ENCODE assay signal across 2 cellular contexts in the genomic region with DNA sequence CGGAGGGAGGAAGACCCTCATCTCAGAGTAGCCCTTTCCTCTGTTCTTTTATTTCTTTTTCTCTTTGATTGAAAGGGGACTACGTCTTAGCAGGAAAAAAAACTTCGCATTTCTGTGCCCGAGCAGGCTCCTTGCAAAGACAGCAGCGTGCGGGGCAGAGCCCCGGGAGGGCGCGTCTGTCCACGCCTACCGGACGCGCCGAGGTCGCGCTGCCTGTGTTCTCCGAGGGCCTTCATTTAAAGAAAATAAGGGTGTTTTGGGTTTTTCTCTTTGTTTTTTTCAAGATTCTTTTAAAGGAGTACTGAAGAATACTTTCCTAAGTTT.
TF ChIP-seq lines count a peak whose summit lies in the region.

No MANE protein-coding gene starts in this region.

TF ChIP-seq in HCT116, 20 proteins besides CTCF, POLR2A, EP300 and RAD21:
- TF ChIP-seq ELF1 (IDR thresholded peaks at IDR 0.05; ENCODE audit: borderline replicate concordance, low read depth) (no peak), EZH2phosphoT487 (IDR thresholded peaks at IDR 0.05; ENCODE audit: borderline replicate concordance) (no peak), YY1 (IDR thresholded peaks at IDR 0.05; ENCODE audit: extremely low read depth, insufficient replicate concordance, low read depth, low read length) (no peak), EZH2 (IDR thresholded peaks at IDR 0.05) (no peak), FOSL1 (IDR thresholded peaks at IDR 0.05; ENCODE audit: low read depth) (no peak), CEBPB (IDR thresholded peaks at IDR 0.05; ENCODE audit: low read depth) (no peak), SIN3A (IDR thresholded peaks at IDR 0.05; ENCODE audit: low read depth) (no peak), JUND (IDR thresholded peaks at IDR 0.05) (no peak)
- TF ChIP-seq, protein P1, sequence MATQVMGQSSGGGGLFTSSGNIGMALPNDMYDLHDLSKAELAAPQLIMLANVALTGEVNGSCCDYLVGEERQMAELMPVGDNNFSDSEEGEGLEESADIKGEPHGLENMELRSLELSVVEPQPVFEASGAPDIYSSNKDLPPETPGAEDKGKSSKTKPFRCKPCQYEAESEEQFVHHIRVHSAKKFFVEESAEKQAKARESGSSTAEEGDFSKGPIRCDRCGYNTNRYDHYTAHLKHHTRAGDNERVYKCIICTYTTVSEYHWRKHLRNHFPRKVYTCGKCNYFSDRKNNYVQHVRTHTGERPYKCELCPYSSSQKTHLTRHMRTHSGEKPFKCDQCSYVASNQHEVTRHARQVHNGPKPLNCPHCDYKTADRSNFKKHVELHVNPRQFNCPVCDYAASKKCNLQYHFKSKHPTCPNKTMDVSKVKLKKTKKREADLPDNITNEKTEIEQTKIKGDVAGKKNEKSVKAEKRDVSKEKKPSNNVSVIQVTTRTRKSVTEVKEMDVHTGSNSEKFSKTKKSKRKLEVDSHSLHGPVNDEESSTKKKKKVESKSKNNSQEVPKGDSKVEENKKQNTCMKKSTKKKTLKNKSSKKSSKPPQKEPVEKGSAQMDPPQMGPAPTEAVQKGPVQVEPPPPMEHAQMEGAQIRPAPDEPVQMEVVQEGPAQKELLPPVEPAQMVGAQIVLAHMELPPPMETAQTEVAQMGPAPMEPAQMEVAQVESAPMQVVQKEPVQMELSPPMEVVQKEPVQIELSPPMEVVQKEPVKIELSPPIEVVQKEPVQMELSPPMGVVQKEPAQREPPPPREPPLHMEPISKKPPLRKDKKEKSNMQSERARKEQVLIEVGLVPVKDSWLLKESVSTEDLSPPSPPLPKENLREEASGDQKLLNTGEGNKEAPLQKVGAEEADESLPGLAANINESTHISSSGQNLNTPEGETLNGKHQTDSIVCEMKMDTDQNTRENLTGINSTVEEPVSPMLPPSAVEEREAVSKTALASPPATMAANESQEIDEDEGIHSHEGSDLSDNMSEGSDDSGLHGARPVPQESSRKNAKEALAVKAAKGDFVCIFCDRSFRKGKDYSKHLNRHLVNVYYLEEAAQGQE (IDR thresholded peaks at IDR 0.05; ENCODE audit: low read depth) = no peak
- TF ChIP-seq, protein P2, sequence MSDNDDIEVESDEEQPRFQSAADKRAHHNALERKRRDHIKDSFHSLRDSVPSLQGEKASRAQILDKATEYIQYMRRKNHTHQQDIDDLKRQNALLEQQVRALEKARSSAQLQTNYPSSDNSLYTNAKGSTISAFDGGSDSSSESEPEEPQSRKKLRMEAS (IDR thresholded peaks at IDR 0.05) = no peak
- TF ChIP-seq, protein P3, sequence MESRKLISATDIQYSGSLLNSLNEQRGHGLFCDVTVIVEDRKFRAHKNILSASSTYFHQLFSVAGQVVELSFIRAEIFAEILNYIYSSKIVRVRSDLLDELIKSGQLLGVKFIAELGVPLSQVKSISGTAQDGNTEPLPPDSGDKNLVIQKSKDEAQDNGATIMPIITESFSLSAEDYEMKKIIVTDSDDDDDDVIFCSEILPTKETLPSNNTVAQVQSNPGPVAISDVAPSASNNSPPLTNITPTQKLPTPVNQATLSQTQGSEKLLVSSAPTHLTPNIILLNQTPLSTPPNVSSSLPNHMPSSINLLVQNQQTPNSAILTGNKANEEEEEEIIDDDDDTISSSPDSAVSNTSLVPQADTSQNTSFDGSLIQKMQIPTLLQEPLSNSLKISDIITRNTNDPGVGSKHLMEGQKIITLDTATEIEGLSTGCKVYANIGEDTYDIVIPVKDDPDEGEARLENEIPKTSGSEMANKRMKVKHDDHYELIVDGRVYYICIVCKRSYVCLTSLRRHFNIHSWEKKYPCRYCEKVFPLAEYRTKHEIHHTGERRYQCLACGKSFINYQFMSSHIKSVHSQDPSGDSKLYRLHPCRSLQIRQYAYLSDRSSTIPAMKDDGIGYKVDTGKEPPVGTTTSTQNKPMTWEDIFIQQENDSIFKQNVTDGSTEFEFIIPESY (IDR thresholded peaks at IDR 0.05; ENCODE audit: extremely low read depth, insufficient replicate concordance, low read length) = no peak
TF ChIP-seq in HCT116: peak in this region for 0.

TF ChIP-seq in H1, 55 proteins besides CTCF, POLR2A, EP300 and RAD21:
- no peak for TF ChIP-seq SP4 (IDR thresholded peaks at IDR 0.05; ENCODE audit: low read length)
- TF ChIP-seq HDAC2 (IDR thresholded peaks at IDR 0.05; ENCODE audit: borderline replicate concordance in 1 of 2, low read depth in 2 of 2, low read length in 2 of 2) = no peak
- TF ChIP-seq, protein P4, sequence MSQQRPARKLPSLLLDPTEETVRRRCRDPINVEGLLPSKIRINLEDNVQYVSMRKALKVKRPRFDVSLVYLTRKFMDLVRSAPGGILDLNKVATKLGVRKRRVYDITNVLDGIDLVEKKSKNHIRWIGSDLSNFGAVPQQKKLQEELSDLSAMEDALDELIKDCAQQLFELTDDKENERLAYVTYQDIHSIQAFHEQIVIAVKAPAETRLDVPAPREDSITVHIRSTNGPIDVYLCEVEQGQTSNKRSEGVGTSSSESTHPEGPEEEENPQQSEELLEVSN (IDR thresholded peaks at IDR 0.05) = no peak
- no peak for TF ChIP-seq KDM1A (IDR thresholded peaks at IDR 0.05; ENCODE audit: borderline replicate concordance, low read length)
- TF ChIP-seq, protein P5, sequence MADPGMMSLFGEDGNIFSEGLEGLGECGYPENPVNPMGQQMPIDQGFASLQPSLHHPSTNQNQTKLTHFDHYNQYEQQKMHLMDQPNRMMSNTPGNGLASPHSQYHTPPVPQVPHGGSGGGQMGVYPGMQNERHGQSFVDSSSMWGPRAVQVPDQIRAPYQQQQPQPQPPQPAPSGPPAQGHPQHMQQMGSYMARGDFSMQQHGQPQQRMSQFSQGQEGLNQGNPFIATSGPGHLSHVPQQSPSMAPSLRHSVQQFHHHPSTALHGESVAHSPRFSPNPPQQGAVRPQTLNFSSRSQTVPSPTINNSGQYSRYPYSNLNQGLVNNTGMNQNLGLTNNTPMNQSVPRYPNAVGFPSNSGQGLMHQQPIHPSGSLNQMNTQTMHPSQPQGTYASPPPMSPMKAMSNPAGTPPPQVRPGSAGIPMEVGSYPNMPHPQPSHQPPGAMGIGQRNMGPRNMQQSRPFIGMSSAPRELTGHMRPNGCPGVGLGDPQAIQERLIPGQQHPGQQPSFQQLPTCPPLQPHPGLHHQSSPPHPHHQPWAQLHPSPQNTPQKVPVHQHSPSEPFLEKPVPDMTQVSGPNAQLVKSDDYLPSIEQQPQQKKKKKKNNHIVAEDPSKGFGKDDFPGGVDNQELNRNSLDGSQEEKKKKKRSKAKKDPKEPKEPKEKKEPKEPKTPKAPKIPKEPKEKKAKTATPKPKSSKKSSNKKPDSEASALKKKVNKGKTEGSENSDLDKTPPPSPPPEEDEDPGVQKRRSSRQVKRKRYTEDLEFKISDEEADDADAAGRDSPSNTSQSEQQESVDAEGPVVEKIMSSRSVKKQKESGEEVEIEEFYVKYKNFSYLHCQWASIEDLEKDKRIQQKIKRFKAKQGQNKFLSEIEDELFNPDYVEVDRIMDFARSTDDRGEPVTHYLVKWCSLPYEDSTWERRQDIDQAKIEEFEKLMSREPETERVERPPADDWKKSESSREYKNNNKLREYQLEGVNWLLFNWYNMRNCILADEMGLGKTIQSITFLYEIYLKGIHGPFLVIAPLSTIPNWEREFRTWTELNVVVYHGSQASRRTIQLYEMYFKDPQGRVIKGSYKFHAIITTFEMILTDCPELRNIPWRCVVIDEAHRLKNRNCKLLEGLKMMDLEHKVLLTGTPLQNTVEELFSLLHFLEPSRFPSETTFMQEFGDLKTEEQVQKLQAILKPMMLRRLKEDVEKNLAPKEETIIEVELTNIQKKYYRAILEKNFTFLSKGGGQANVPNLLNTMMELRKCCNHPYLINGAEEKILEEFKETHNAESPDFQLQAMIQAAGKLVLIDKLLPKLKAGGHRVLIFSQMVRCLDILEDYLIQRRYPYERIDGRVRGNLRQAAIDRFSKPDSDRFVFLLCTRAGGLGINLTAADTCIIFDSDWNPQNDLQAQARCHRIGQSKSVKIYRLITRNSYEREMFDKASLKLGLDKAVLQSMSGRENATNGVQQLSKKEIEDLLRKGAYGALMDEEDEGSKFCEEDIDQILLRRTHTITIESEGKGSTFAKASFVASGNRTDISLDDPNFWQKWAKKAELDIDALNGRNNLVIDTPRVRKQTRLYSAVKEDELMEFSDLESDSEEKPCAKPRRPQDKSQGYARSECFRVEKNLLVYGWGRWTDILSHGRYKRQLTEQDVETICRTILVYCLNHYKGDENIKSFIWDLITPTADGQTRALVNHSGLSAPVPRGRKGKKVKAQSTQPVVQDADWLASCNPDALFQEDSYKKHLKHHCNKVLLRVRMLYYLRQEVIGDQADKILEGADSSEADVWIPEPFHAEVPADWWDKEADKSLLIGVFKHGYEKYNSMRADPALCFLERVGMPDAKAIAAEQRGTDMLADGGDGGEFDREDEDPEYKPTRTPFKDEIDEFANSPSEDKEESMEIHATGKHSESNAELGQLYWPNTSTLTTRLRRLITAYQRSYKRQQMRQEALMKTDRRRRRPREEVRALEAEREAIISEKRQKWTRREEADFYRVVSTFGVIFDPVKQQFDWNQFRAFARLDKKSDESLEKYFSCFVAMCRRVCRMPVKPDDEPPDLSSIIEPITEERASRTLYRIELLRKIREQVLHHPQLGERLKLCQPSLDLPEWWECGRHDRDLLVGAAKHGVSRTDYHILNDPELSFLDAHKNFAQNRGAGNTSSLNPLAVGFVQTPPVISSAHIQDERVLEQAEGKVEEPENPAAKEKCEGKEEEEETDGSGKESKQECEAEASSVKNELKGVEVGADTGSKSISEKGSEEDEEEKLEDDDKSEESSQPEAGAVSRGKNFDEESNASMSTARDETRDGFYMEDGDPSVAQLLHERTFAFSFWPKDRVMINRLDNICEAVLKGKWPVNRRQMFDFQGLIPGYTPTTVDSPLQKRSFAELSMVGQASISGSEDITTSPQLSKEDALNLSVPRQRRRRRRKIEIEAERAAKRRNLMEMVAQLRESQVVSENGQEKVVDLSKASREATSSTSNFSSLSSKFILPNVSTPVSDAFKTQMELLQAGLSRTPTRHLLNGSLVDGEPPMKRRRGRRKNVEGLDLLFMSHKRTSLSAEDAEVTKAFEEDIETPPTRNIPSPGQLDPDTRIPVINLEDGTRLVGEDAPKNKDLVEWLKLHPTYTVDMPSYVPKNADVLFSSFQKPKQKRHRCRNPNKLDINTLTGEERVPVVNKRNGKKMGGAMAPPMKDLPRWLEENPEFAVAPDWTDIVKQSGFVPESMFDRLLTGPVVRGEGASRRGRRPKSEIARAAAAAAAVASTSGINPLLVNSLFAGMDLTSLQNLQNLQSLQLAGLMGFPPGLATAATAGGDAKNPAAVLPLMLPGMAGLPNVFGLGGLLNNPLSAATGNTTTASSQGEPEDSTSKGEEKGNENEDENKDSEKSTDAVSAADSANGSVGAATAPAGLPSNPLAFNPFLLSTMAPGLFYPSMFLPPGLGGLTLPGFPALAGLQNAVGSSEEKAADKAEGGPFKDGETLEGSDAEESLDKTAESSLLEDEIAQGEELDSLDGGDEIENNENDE (IDR thresholded peaks at IDR 0.05; ENCODE audit: insufficient replicate concordance, low read length) = no peak
- no peak for TF ChIP-seq SIRT6 (IDR thresholded peaks at IDR 0.05; ENCODE audit: low read length)
- no peak for TF ChIP-seq HDAC6 (IDR thresholded peaks at IDR 0.05; ENCODE audit: low read depth, low read length)
